2 cellular contexts compared by ENCODE assay signal in genomic region chr2:24894750-24895149, GRCh38.
TF ChIP-seq lines count a peak whose summit lies in the region.

No MANE protein-coding gene starts in this region.

TF ChIP-seq in WTC11, 78 proteins besides CTCF, POLR2A, EP300 and RAD21 (continued from another document):
- no peak for TF ChIP-seq ZNF425 (CRISPR knock-in tag; conservative IDR thresholded peaks at IDR 0.05)
- TF ChIP-seq ATF2 (CRISPR knock-in tag; IDR thresholded peaks at IDR 0.05; ENCODE audit: borderline replicate concordance, low read depth) = no peak
- no peak for TF ChIP-seq SP1 (CRISPR knock-in tag; conservative IDR thresholded peaks at IDR 0.05)
- no peak for TF ChIP-seq TP53 (CRISPR knock-in tag; IDR thresholded peaks at IDR 0.05)
- no peak for TF ChIP-seq JAZF1 (CRISPR knock-in tag; IDR thresholded peaks at IDR 0.05)
- no peak for TF ChIP-seq TEAD4 (CRISPR knock-in tag; IDR thresholded peaks at IDR 0.05)

TF ChIP-seq in GM23338, 12 proteins besides CTCF, POLR2A, EP300 and RAD21 (continued from another document):
- TF ChIP-seq REST (IDR thresholded peaks at IDR 0.05; ENCODE audit: unreplicated experiment) = no peak
- no peak for TF ChIP-seq JUNB (IDR thresholded peaks at IDR 0.05; ENCODE audit: unreplicated experiment)
- TF ChIP-seq EZH2phosphoT487 (IDR thresholded peaks at IDR 0.05; ENCODE audit: unreplicated experiment) = no peak
- no peak for TF ChIP-seq ETS1 (IDR thresholded peaks at IDR 0.05)
TF ChIP-seq in GM23338: peak in this region for 0.
